In genomic region chr7:79199266-79199665, GRCh38 we compare ENCODE assay signal across 26 cellular contexts.
"Had no signal": no experiment of that assay in that cellular context is flagged by ENCODE, and none has a peak within 500 bp of the region (broad histone marks: within the 10 kb centered on the region; RNA-seq: fewer than 3 reads in every experiment).

No MANE protein-coding gene starts in this region.

- H3K36me3 Mint-ChIP-seq: activated CD4-positive, alpha-beta memory T cell treated with anti-CD3 and anti-CD28 coated beads for 36 hours; activated naive CD4-positive, alpha-beta T cell treated with anti-CD3 and anti-CD28 coated beads, Interleukin-2, amount 50 U/mL, for 72 hours; mesothelial cell of epicardium had no signal

- DNase-seq: activated CD4-positive, alpha-beta memory T cell treated with anti-CD3 and anti-CD28 coated beads for 36 hours; activated CD4-positive, alpha-beta T cell treated with anti-CD3 and anti-CD28 coated beads for 36 hours; activated gamma-delta T cell treated with Interleukin-2 at 50 U/mL for 16 hours; activated T-cell treated with anti-CD3 and anti-CD28 coated beads for 4 hours; amniotic stem cell; dermis blood vessel endothelial cell; effector memory CD4-positive, alpha-beta T cell; foreskin melanocyte; glutamatergic neuron; hippocampal formation; islet precursor cell; left colon; lower lobe of right lung; occipital lobe; posterior cingulate gyrus; small intestine; stimulated activated CD4-positive, alpha-beta T cell treated with anti-CD3 and anti-CD28 coated beads, Interleukin-15, amount 100 ng/mL, for 24 hours; stimulated activated CD4-positive, alpha-beta T cell treated with anti-CD3 and anti-CD28 coated beads, Interleukin-2, amount 100 ng/mL, for 48 hours; transverse colon had no signal

- H3K4me3 Mint-ChIP-seq: activated CD4-positive, alpha-beta memory T cell treated with anti-CD3 and anti-CD28 coated beads for 36 hours; activated CD4-positive, alpha-beta T cell treated with anti-CD3 and anti-CD28 coated beads for 36 hours; activated T-helper 1 cell treated with anti-CD3 and anti-CD28 coated beads, Interleukin-12 subunit alpha, Interleukin-12 subunit beta, Interleukin-2, Interleukin-4 antibody, amounts not matched to agents 30 ng/mL and 10 ng/mL and 1 ng/mL, durations not matched to agents 14 hours and 24 hours and 36 hours; mesothelial cell of epicardium; stimulated activated naive CD8-positive, alpha-beta T cell treated with anti-CD3 and anti-CD28 coated beads, Interleukin-15, Interleukin-2, amounts not matched to agents 100 ng/mL and 50 ng/mL, for 24 hours had no signal

- H3K9me3 ChIP-seq: esophagus muscularis mucosa, lower lobe of right lung, right atrium auricular region, transverse colon had no signal

- H3K27ac Mint-ChIP-seq: activated CD4-positive, alpha-beta memory T cell treated with anti-CD3 and anti-CD28 coated beads for 36 hours; activated CD4-positive, alpha-beta T cell treated with anti-CD3 and anti-CD28 coated beads for 36 hours; activated naive CD4-positive, alpha-beta T cell treated with anti-CD3 and anti-CD28 coated beads, Interleukin-2, amount 50 U/mL, for 72 hours; activated T-helper 1 cell treated with anti-CD3 and anti-CD28 coated beads, Interleukin-12 subunit alpha, Interleukin-12 subunit beta, Interleukin-2, Interleukin-4 antibody, amounts not matched to agents 30 ng/mL and 10 ng/mL and 1 ng/mL, durations not matched to agents 14 hours and 24 hours and 36 hours; mesothelial cell of epicardium; stimulated activated naive CD8-positive, alpha-beta T cell treated with anti-CD3 and anti-CD28 coated beads, Interleukin-15, Interleukin-2, amounts not matched to agents 100 ng/mL and 50 ng/mL, for 24 hours had no signal

- H3K36me3 ChIP-seq: cardiac muscle cell, esophagus muscularis mucosa, lower lobe of right lung, right atrium auricular region, transverse colon had no signal

- H3K4me3 ChIP-seq: cardiac muscle cell, esophagus muscularis mucosa, lower lobe of right lung, right atrium auricular region, transverse colon had no signal

- ATAC-seq: activated CD4-positive, alpha-beta T cell treated with anti-CD3 and anti-CD28 coated beads for 36 hours; activated naive CD4-positive, alpha-beta T cell treated with anti-CD3 and anti-CD28 coated beads, Interleukin-2, amount 50 U/mL, for 72 hours; left colon; lower lobe of right lung had no signal

- H3K9me3 Mint-ChIP-seq: activated T-helper 1 cell treated with anti-CD3 and anti-CD28 coated beads, Interleukin-12 subunit alpha, Interleukin-12 subunit beta, Interleukin-2, Interleukin-4 antibody, amounts not matched to agents 30 ng/mL and 10 ng/mL and 1 ng/mL, durations not matched to agents 14 hours and 24 hours and 36 hours; mesothelial cell of epicardium had no signal

- H3K27me3 Mint-ChIP-seq: activated CD4-positive, alpha-beta memory T cell treated with anti-CD3 and anti-CD28 coated beads for 36 hours; activated CD4-positive, alpha-beta T cell treated with anti-CD3 and anti-CD28 coated beads for 36 hours; stimulated activated naive CD8-positive, alpha-beta T cell treated with anti-CD3 and anti-CD28 coated beads, Interleukin-15, Interleukin-2, amounts not matched to agents 100 ng/mL and 50 ng/mL, for 24 hours had no signal

- H3K27ac ChIP-seq: cardiac muscle cell, esophagus muscularis mucosa, lower lobe of right lung, right atrium auricular region, transverse colon had no signal

- H3K4me1 Mint-ChIP-seq: activated CD4-positive, alpha-beta T cell treated with anti-CD3 and anti-CD28 coated beads for 36 hours; mesothelial cell of epicardium had no signal

- H3K4me1 ChIP-seq: esophagus muscularis mucosa, lower lobe of right lung, right atrium auricular region, transverse colon had no signal

- H3K27me3 ChIP-seq: cardiac muscle cell, esophagus muscularis mucosa, right atrium auricular region, transverse colon had no signal
